In genomic region chrX:15437724-15438123, GRCh38 we compare ENCODE assay signal across 21 cellular contexts. TPM values are rescaled to one million over a fixed set of nuclear protein-coding genes. Genes with fewer than 3 reads are reported as not detected.
A peak's percentile ranks its signal among the peaks of the same experiment; 100 is the strongest.
DNase-seq lines count a peak whose midpoint lies in the region; ATAC-seq, FAIRE-seq and TF ChIP-seq lines count a peak whose summit lies in the region.
"Had no signal": no experiment of that assay in that cellular context is flagged by ENCODE, and none has a peak within 500 bp of the region (broad histone marks: within the 10 kb centered on the region; RNA-seq: fewer than 3 reads in every experiment).

No MANE protein-coding gene starts in this region.

- H3K27ac ChIP-seq in left ventricle myocardium inferior (replicated peaks) (no peak overlapping the region), K562 (ENCODE audit: extremely low read depth, low read depth, low read length) (no peak overlapping the region), gastroesophageal sphincter (no peak overlapping the region), hepatocyte (no peak overlapping the region), Karpas-422 (ENCODE audit: low read length) (no peak overlapping the region)

- H3K9ac ChIP-seq in K562 (ENCODE audit: insufficient read depth in 1 of 2, low read depth in 2 of 2, low read length in 2 of 2) (no peak overlapping the region), Karpas-422 (ENCODE audit: low read length) (no peak overlapping the region)

- no peak for TF ChIP-seq RAD21 in K562 (CRISPR knock-in tag; conservative IDR thresholded peaks at IDR 0.05 in 1 of 2, IDR thresholded peaks at IDR 0.05 in 1 of 2)

- DNase-seq in Right ventricle myocardium inferior (ENCODE audit: missing footprints) (no peak), left ventricle myocardium inferior (no peak), K562 (ENCODE audit: extremely low read depth in 1 of 4, low spot score in 3 of 4) (no peak), cortex of kidney (lab: John Stamatoyannopoulos, UW) (no peak), hepatocyte (ENCODE audit: low spot score) (no peak), Karpas-422 (no peak)
- DNase-seq: BE2C; CD4-positive, CD25-positive, alpha-beta regulatory T cell; COR-L47; DMS 273 treated with DMSO at 0.1 percent for 48 hours; DND-41; NCI-H187; NCI-H226; NCI-H524; NCI-H82; PC-3 had no signal

- 43% methylated on average over 1 of the region's 1 CpG for WGBS in K562 (ENCODE audit: insufficient coverage, low coverage, missing lambda C conversion rate)
- WGBS in gastroesophageal sphincter (ENCODE audit: low coverage in 1 of 2), 2 donors: 100% methylated on average over 1 of the region's 1 CpG; no CpG with 5 or more reads in 1 of the 2 donors
- WGBS in hepatocyte (ENCODE audit: low lambda C conversion rate, missing lambda C conversion rate): 100% methylated on average over 1 of the region's 1 CpG

- no peaks in the 10 kb centered on the region for H3K4me1 ChIP-seq in left ventricle myocardium inferior
- H3K4me1 ChIP-seq in K562 (replicated peaks in 1 of 2; ENCODE audit: control insufficient read depth in 2 of 2, insufficient read depth in 2 of 2, low read length in 2 of 2): no peaks in the 10 kb centered on the region; a peak in 1 of 5 replicates
- no peaks in the 10 kb centered on the region for H3K4me1 ChIP-seq in gastroesophageal sphincter
- no peaks in the 10 kb centered on the region for H3K4me1 ChIP-seq in hepatocyte (ENCODE audit: insufficient read depth)
- no peaks in the 10 kb centered on the region for H3K4me1 ChIP-seq in Karpas-422 (ENCODE audit: low read length)
- H3K4me1 ChIP-seq: BE2C, HAP-1 had no signal

- ATAC-seq in Right ventricle myocardium inferior (peak; percentile 50), K562 (no peak), gastroesophageal sphincter (peak; percentile 21)
- ATAC-seq: PC-3 had no signal

- H3K27me3 ChIP-seq in left ventricle myocardium inferior (ENCODE audit: low read depth) (no peaks in the 10 kb centered on the region), K562 (ENCODE audit: control insufficient read depth in 2 of 2, insufficient read depth in 2 of 2, low read length in 2 of 2) (no peaks in the 10 kb centered on the region), gastroesophageal sphincter (no peaks in the 10 kb centered on the region), hepatocyte (no peaks in the 10 kb centered on the region), Karpas-422 (ENCODE audit: low read length) (no peaks in the 10 kb centered on the region)
- H3K27me3 ChIP-seq: BE2C had no signal

- H2AFZ ChIP-seq in K562 (ENCODE audit: low read depth, low read length): no peak overlapping the region
- no peak overlapping the region for H2AFZ ChIP-seq in hepatocyte
- H2AFZ ChIP-seq in Karpas-422 (ENCODE audit: low read length): no peak overlapping the region

- POLR2A ChIA-PET in K562 (lab: Yijun Ruan, JAX): no interaction called here

- no TSS peak for BruUV-seq in K562 (replicated peaks; lab: Mats Ljungman, UMichigan)

- H4K20me1 ChIP-seq in K562 (replicated peaks; ENCODE audit: control insufficient read depth, insufficient read depth, low read length) (no peaks in the 10 kb centered on the region), hepatocyte (ENCODE audit: insufficient read depth, poor library complexity, severe bottlenecking) (no peaks in the 10 kb centered on the region), Karpas-422 (ENCODE audit: insufficient read depth, low read depth, low read length) (no peaks in the 10 kb centered on the region)

- H3K4me2 ChIP-seq in K562 (ENCODE audit: insufficient read depth, low read length) (no peak overlapping the region), hepatocyte (no peak overlapping the region), Karpas-422 (ENCODE audit: low read depth, low read length, poor library complexity, severe bottlenecking) (no peak overlapping the region)

- no peak for FAIRE-seq in K562 (lab: Jason Lieb, UNC)

- H3K9me1 ChIP-seq in K562 (ENCODE audit: control insufficient read depth, insufficient read depth, low read length): no peaks in the 10 kb centered on the region

- in situ Hi-C loops in K562 (cut with MboI): no loop called here

- TF ChIP-seq EP300 in K562 (IDR thresholded peaks at IDR 0.05; ENCODE audit: low read length) (no peak), gastroesophageal sphincter (IDR thresholded peaks at IDR 0.05) (no peak)

- TF ChIP-seq CTCF in left ventricle myocardium inferior (IDR thresholded peaks at IDR 0.05; ENCODE audit: borderline replicate concordance) (no peak), K562 (IDR thresholded peaks at IDR 0.05 in 2 of 3, conservative IDR thresholded peaks at IDR 0.05 in 1 of 3; ENCODE audit: insufficient read depth in 2 of 3, low read depth in 1 of 3, low read length in 3 of 3) (no peak), gastroesophageal sphincter (IDR thresholded peaks at IDR 0.05) (no peak), hepatocyte (IDR thresholded peaks at IDR 0.05; ENCODE audit: poor library complexity) (no peak)

- H3K9me2 ChIP-seq in hepatocyte (replicated peaks; ENCODE audit: insufficient read depth) (no peaks in the 10 kb centered on the region), Karpas-422 (replicated peaks; ENCODE audit: insufficient read depth, low read length) (no peaks in the 10 kb centered on the region)

- intact Hi-C loops in Right ventricle myocardium inferior (cut with DNase I) (no loop called here), left ventricle myocardium inferior (cut with micrococcal nuclease) (no loop called here), K562 (cut with micrococcal nuclease) (no loop called here)

- no peaks in the 10 kb centered on the region for H3K79me2 ChIP-seq in K562 (ENCODE audit: control insufficient read depth, insufficient read depth, low read length)
- no peaks in the 10 kb centered on the region for H3K79me2 ChIP-seq in hepatocyte
- H3K79me2 ChIP-seq in Karpas-422 (ENCODE audit: low read length): no peaks in the 10 kb centered on the region

- no peaks in the 10 kb centered on the region for H3K9me3 ChIP-seq in left ventricle myocardium inferior (replicated peaks)
- no peaks in the 10 kb centered on the region for H3K9me3 ChIP-seq in K562 (replicated peaks; ENCODE audit: control insufficient read depth, insufficient read depth, low read depth, low read length)
- H3K9me3 ChIP-seq in gastroesophageal sphincter: no peaks in the 10 kb centered on the region
- H3K9me3 ChIP-seq in hepatocyte (ENCODE audit: low read depth): no peaks in the 10 kb centered on the region
- H3K9me3 ChIP-seq in Karpas-422 (ENCODE audit: low read length): no peaks in the 10 kb centered on the region
- H3K9me3 ChIP-seq: BE2C, HAP-1 had no signal

- no peak overlapping the region for H3K4me3 ChIP-seq in left ventricle myocardium inferior
- H3K4me3 ChIP-seq in K562: no peak overlapping the region
- H3K4me3 ChIP-seq in gastroesophageal sphincter: no peak overlapping the region
- no peak overlapping the region for H3K4me3 ChIP-seq in hepatocyte
- H3K4me3 ChIP-seq in Karpas-422 (ENCODE audit: low read length): no peak overlapping the region
- H3K4me3 ChIP-seq: HAP-1 had no signal

- TF ChIP-seq POLR2A in K562 (conservative IDR thresholded peaks at IDR 0.05) (no peak), gastroesophageal sphincter (IDR thresholded peaks at IDR 0.05) (no peak)

- CTCF ChIA-PET in K562 (lab: Yijun Ruan, JAX; ENCODE audit: low intra/inter-chr PET ratio): no interaction called here

- no peaks in the 10 kb centered on the region for H3K36me3 ChIP-seq in left ventricle myocardium inferior
- H3K36me3 ChIP-seq in K562 (ENCODE audit: control insufficient read depth, insufficient read depth, low read length): no peaks in the 10 kb centered on the region
- H3K36me3 ChIP-seq in gastroesophageal sphincter: no peaks in the 10 kb centered on the region
- H3K36me3 ChIP-seq in hepatocyte (replicated peaks; ENCODE audit: insufficient read depth, low read depth): no peaks in the 10 kb centered on the region
- no peaks in the 10 kb centered on the region for H3K36me3 ChIP-seq in Karpas-422 (ENCODE audit: insufficient read depth, low read length)
- H3K36me3 ChIP-seq: BE2C had no signal

RNA-seq across cellular contexts. Expression of gene VEGFD, which starts 53.5 kb away (rescaled TPM):
- total RNA-seq in Right ventricle myocardium inferior (23.5 TPM), left ventricle myocardium inferior (8.3 TPM), K562 (2014; rRNA removed) (not detected in 2 replicates), K562 (2014; rRNA removed; fragmentation: Illumina TruSeq; extraction: Trizol) (not detected in 2 replicates), K562 (2015; rRNA removed; fragmentation: Illumina TruSeq; extraction: Trizol) (not detected in 2 replicates), K562 (2021) (0.31 TPM in 1 of 2 replicates, not detected in the other), gastroesophageal sphincter (1 to 10 TPM; 3.2 to 8.6 (median 5.3) TPM), hepatocyte (0.76 and 0.80 TPM in 2 replicates)
- total RNA-seq in K562 (2011; cell fraction: chromatin; rRNA removed; ENCODE audit: low replicate concordance): 0.33 TPM in 1 of 2 replicates, not detected in the other
- not detected in 2 replicates for total RNA-seq in K562 (2011; cell fraction: nucleolus; rRNA removed)
- 0.29 and 0.31 TPM in 2 replicates for total RNA-seq in K562 (2011; cell fraction: nucleoplasm; rRNA removed)
- polyA plus RNA-seq in K562 (2011; rRNA removed) (0.03 TPM in 1 of 2 replicates, not detected in the other), K562 (2014; fragmentation: Illumina TruSeq; extraction: Trizol) (not detected in 2 replicates), K562 (2014; fragmentation: Nextera tagmentation; extraction: Ambion mirVana) (not detected), K562 (2014; rRNA removed) (not detected in 2 replicates), hepatocyte (0.27 and 0.39 TPM in 2 replicates)
- not detected in 2 replicates for polyA plus RNA-seq in K562 (2011; cell fraction: cytosol; rRNA removed)
- polyA plus RNA-seq in K562 (2011; cell fraction: nucleus; rRNA removed): 0.27 and 0.29 TPM in 2 replicates
- 0.05 TPM in 1 of 2 replicates, not detected in the other for polyA plus RNA-seq in K562 (2012)
- polyA minus RNA-seq in K562 (2011; rRNA and poly(A)+ RNA removed): 0.09 TPM in 1 of 2 replicates, not detected in the other
- not detected in 2 replicates for polyA minus RNA-seq in K562 (2011; cell fraction: cytosol; rRNA and poly(A)+ RNA removed)
- 0.33 TPM in 1 of 2 replicates, not detected in the other for polyA minus RNA-seq in K562 (2011; cell fraction: nucleus; rRNA and poly(A)+ RNA removed)
- not detected in 2 replicates for total RNA-seq in Karpas-422 (2014; rRNA removed; shearing (Covaris generic); ENCODE audit: low replicate concordance)
- total RNA-seq: A172; CD4-positive, CD25-positive, alpha-beta regulatory T cell; G401; LHCN-M2; PC-3 had no signal
- polyA plus RNA-seq: CD4-positive, CD25-positive, alpha-beta regulatory T cell had no signal

RNA-seq across cellular contexts. Expression of gene PIR, which starts 55.4 kb away (rescaled TPM):
- total RNA-seq in Right ventricle myocardium inferior (13.2 TPM), left ventricle myocardium inferior (13.0 TPM), K562 (2014; rRNA removed) (6.9 and 7.5 TPM in 2 replicates), K562 (2014; rRNA removed; fragmentation: Illumina TruSeq; extraction: Trizol) (10.2 and 11.9 TPM in 2 replicates), K562 (2015; rRNA removed; fragmentation: Illumina TruSeq; extraction: Trizol) (9.4 and 10.7 TPM in 2 replicates), K562 (2021) (8.3 and 9.4 TPM in 2 replicates), gastroesophageal sphincter (10 to 100 TPM; 14.7 to 30.4 (median 19.1) TPM), hepatocyte (14.3 and 16.5 TPM in 2 replicates)
- 5.3 and 6.1 TPM in 2 replicates for total RNA-seq in K562 (2011; cell fraction: chromatin; rRNA removed; ENCODE audit: low replicate concordance)
- 2.8 and 4.6 TPM in 2 replicates for total RNA-seq in K562 (2011; cell fraction: nucleolus; rRNA removed)
- 4.3 and 5.1 TPM in 2 replicates for total RNA-seq in K562 (2011; cell fraction: nucleoplasm; rRNA removed)
- polyA plus RNA-seq in K562 (2011; rRNA removed) (14.1 and 29.8 TPM in 2 replicates), K562 (2014; fragmentation: Illumina TruSeq; extraction: Trizol) (11.0 and 11.5 TPM in 2 replicates), K562 (2014; fragmentation: Nextera tagmentation; extraction: Ambion mirVana) (10 to 100 TPM; 25.1 to 27.3 TPM), K562 (2014; rRNA removed) (7.7 and 11.4 TPM in 2 replicates), hepatocyte (10.8 and 18.6 TPM in 2 replicates)
- polyA plus RNA-seq in K562 (2011; cell fraction: cytosol; rRNA removed): 8.7 and 10.6 TPM in 2 replicates
- polyA plus RNA-seq in K562 (2011; cell fraction: nucleus; rRNA removed): 6.7 and 6.9 TPM in 2 replicates
- polyA plus RNA-seq in K562 (2012): 10.9 and 12.2 TPM in 2 replicates
- 5.7 and 11.2 TPM in 2 replicates for polyA minus RNA-seq in K562 (2011; rRNA and poly(A)+ RNA removed)
- polyA minus RNA-seq in K562 (2011; cell fraction: cytosol; rRNA and poly(A)+ RNA removed): 5.8 and 7.7 TPM in 2 replicates
- polyA minus RNA-seq in K562 (2011; cell fraction: nucleus; rRNA and poly(A)+ RNA removed): 4.8 and 5.5 TPM in 2 replicates
- 0.72 TPM in 1 of 2 replicates, not detected in the other for total RNA-seq in Karpas-422 (2014; rRNA removed; shearing (Covaris generic); ENCODE audit: low replicate concordance)
- total RNA-seq: CD4-positive, CD25-positive, alpha-beta regulatory T cell had no signal
